11 cellular contexts compared by ENCODE assay signal in the genomic region with DNA sequence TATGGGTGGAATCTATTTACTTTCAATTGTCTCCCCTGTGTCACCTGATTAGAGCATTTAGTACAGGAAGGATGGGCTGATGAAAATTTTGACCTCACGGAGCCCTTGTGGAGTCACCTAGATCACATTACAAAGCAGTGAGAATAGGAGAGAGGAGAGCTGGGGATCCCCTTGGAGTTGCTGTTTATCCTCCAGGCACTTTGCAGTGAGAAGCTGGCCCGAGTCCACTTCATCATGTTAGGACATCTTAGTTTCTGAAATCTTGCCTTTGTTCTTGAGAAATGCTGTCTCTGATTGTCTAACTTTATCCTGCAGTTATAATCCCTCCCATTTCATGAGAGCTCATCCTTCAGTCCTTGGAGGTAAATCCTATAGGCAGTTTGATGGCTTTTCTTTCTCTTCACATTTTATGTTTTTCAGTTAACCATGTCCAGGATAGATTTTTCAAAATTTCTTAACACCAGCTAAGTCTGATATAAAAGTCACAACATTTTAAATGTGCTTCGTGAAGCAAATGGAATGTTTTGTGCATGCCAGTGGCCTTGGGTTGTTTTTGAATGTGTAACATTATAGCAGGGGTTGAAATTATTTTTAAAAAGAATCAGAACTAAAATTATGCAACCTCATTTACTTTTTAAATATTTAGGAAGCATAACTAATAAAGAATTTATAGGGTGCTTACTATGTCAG.
DNase-seq lines count a peak whose midpoint lies in the region; TF ChIP-seq lines count a peak whose summit lies in the region.
"Had no signal": no experiment of that assay in that cellular context is flagged by ENCODE, and none has a peak within 500 bp of the region (broad histone marks: within the 10 kb centered on the region; RNA-seq: fewer than 3 reads in every experiment).

No MANE protein-coding gene starts in this region.

- no peaks in the 10 kb centered on the region for H3K27me3 ChIP-seq in GM23248 (replicated peaks; ENCODE audit: insufficient read depth)
- no peaks in the 10 kb centered on the region for H3K27me3 ChIP-seq in PC-9 (ENCODE audit: insufficient read depth, low read depth)
- H3K27me3 ChIP-seq in subcutaneous abdominal adipose tissue (ENCODE audit: control insufficient read depth in 5 of 5, insufficient read depth in 4 of 5, low read length in 5 of 5), result no peaks in the 10 kb centered on the region
- H3K27me3 ChIP-seq: right atrium auricular region had no signal

- H3K9ac ChIP-seq in GM23248 (peak overlapping the region; percentile 56), subcutaneous abdominal adipose tissue (ENCODE audit: low read length in 5 of 5) (no peak overlapping the region)

- H4K20me1 ChIP-seq in GM23248 (ENCODE audit: insufficient read depth), result no peaks in the 10 kb centered on the region
- no peaks in the 10 kb centered on the region for H4K20me1 ChIP-seq in PC-9 (ENCODE audit: insufficient read depth)

- H3K36me3 ChIP-seq in GM23248 (ENCODE audit: low read depth), result no peaks in the 10 kb centered on the region
- peaks cover 16% of the 10 kb centered on the region for H3K36me3 ChIP-seq in PC-9 (ENCODE audit: low read depth)
- H3K36me3 ChIP-seq in subcutaneous abdominal adipose tissue (ENCODE audit: control insufficient read depth in 5 of 5, insufficient read depth in 5 of 5, low read length in 5 of 5), result no peaks in the 10 kb centered on the region
- H3K36me3 ChIP-seq: right atrium auricular region had no signal

- H3F3A ChIP-seq in GM23248 (ENCODE audit: insufficient read depth) (peaks cover 34% of the 10 kb centered on the region), PC-9 (ENCODE audit: insufficient read depth, low read depth) (peaks cover 39% of the 10 kb centered on the region)

- in situ Hi-C loops in GM23248 (cut with MboI), result no loop called here

- DNase-seq in GM23248 (peak; percentile 89), PC-9 (peak; percentile 25 to 59), fibroblast of peridontal ligament (ENCODE audit: extremely low read depth) (peak; percentile 87), midbrain (lab: John Stamatoyannopoulos, UW) (no peak), GDM1 (lab: John Stamatoyannopoulos, UW) (no peak)
- DNase-seq in effector CD4-positive, alpha-beta T cell, result no peak
- DNase-seq: islet precursor cell, NCI-H1105, T-cell had no signal

- no peaks in the 10 kb centered on the region for H3K9me2 ChIP-seq in GM23248 (ENCODE audit: insufficient read depth)
- H3K9me2 ChIP-seq in PC-9 (ENCODE audit: insufficient read depth), result no peaks in the 10 kb centered on the region

- CTCF ChIA-PET in PC-9 (lab: Charles Lee), result no interaction called here

- peak overlapping the region; percentile 61 for H3K4me2 ChIP-seq in GM23248 (ENCODE audit: unreplicated experiment)
- peak overlapping the region; percentile 34 for H3K4me2 ChIP-seq in PC-9

- no peaks in the 10 kb centered on the region for H3K9me3 ChIP-seq in GM23248 (ENCODE audit: low read depth)
- H3K9me3 ChIP-seq in PC-9 (ENCODE audit: insufficient read depth, low read depth), result no peaks in the 10 kb centered on the region
- H3K9me3 ChIP-seq in subcutaneous abdominal adipose tissue (ENCODE audit: control insufficient read depth in 5 of 5, low read length in 5 of 5), result no peaks in the 10 kb centered on the region
- H3K9me3 ChIP-seq: right atrium auricular region had no signal

- intact Hi-C loops in PC-9 (cut with micrococcal nuclease; ENCODE audit: unreplicated experiment), result no loop called here

- no peak for TF ChIP-seq CTCF in PC-9 (conservative IDR thresholded peaks at IDR 0.05)

- H3K4me3 ChIP-seq in GM23248 (peak overlapping the region; percentile 17), PC-9 (no peak overlapping the region), subcutaneous abdominal adipose tissue (ENCODE audit: low read depth in 1 of 5, low read length in 5 of 5) (no peak overlapping the region)
- H3K4me3 ChIP-seq: right atrium auricular region had no signal

- H3K4me1 ChIP-seq in GM23248 (ENCODE audit: insufficient read depth) (peaks cover 44% of the 10 kb centered on the region), PC-9 (replicated peaks; ENCODE audit: insufficient read depth) (peaks cover 53% of the 10 kb centered on the region), subcutaneous abdominal adipose tissue (ENCODE audit: control insufficient read depth in 5 of 5, insufficient read depth in 5 of 5, low read length in 5 of 5) (peaks cover 3 to 15% (median 8%) of the 10 kb centered on the region in 5 donors)
- H3K4me1 ChIP-seq: right atrium auricular region had no signal

- peak overlapping the region; percentile 31; the same call in 1 of the 2 replicates for H2AFZ ChIP-seq in GM23248
- H2AFZ ChIP-seq in PC-9, result no peak overlapping the region

- POLR2A ChIA-PET in PC-9 (lab: Charles Lee; ENCODE audit: unreplicated experiment), result interaction anchor here (0.5 kb wide), 1 partner anchor 240 kb away, joined by 5 read pairs; no protein-coding TSS in a partner anchor

- H3K27ac ChIP-seq in GM23248 (peak overlapping the region; percentile 81), PC-9 (peak overlapping the region; percentile 52), subcutaneous abdominal adipose tissue (ENCODE audit: low read depth, low read length) (peak overlapping the region; percentile 21)
- H3K27ac ChIP-seq: right atrium auricular region had no signal

- 7 to 16% methylated on average over 3 of the region's 3 CpGs for WGBS in GM23248 (ENCODE audit: low coverage in 1 of 2, low lambda C conversion rate in 2 of 2, missing lambda C conversion rate in 2 of 2), 2 experiments

- no TSS peak for BruUV-seq in PC-9 (replicated peaks; lab: Mats Ljungman, UMichigan)

- H3K79me2 ChIP-seq in GM23248 (ENCODE audit: insufficient read depth), result no peaks in the 10 kb centered on the region
- H3K79me2 ChIP-seq in PC-9 (ENCODE audit: low read depth), result 0 out of 2 replicates have a peak, but pooled peaks cover 10% of the 10 kb centered on the region

Comparison
In these comparisons a context has a peak if more than half of its experiments do, and no peak if none do; other contexts are left out.
1. DNase-seq: peak in GM23248 (single experiment), PC-9 (2 of 2) and fibroblast of peridontal ligament (single experiment); none in midbrain (single experiment), GDM1 (single experiment) and effector CD4-positive, alpha-beta T cell (single experiment).
2. H3K27ac ChIP-seq: peak in every context shown above with its lines; median percentile 81 in GM23248; 52 in PC-9; 21 in subcutaneous abdominal adipose tissue.